In the genomic region with DNA sequence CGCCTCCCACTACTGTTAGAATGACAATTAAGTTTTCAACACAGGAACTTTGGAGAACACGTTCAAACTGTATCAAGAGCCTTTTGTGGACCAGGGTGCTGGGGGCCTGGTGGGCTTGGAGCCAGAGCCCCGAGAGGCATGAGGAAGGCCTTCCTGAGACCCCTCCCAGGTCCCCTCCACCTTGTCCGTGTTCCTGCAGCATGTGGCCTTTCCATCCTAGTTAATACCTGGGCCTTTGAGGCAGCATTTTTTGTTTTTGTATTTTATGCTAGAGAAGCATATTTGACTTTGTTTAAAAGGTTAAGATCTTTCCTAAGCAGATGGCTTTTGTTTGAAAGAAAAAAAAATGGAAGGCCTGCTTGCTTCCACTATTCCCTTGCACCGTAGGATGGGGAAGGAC, we compare ENCODE assay signal across 20 cellular contexts.
"Had no signal": no experiment of that assay in that cellular context is flagged by ENCODE, and none has a peak within 500 bp of the region (broad histone marks: within the 10 kb centered on the region; RNA-seq: fewer than 3 reads in every experiment).

No MANE protein-coding gene starts in this region.

- H3K4me1 ChIP-seq: body of pancreas had no signal

- H3K9me3 ChIP-seq: body of pancreas, heart right ventricle, mucosa of descending colon, right lobe of liver, thoracic aorta, upper lobe of right lung had no signal

- H2AFZ ChIP-seq: parathyroid adenoma had no signal

- H3K9me3 Mint-ChIP-seq: activated naive CD4-positive, alpha-beta T cell treated with anti-CD3 and anti-CD28 coated beads, Interleukin-2, amount 50 U/mL, for 72 hours; activated T-helper 2 cell treated with anti-CD3 and anti-CD28 coated beads, Interferon-gamma antibody, Interleukin-2, Interleukin-4, amounts not matched to agents 10 μg/mL and 5 μg/mL and 100 μg/mL, durations not matched to agents 14 hours and 24 hours and 36 hours; memory B cell; naive B cell had no signal

- H3K27me3 Mint-ChIP-seq: activated CD4-positive, alpha-beta T cell treated with anti-CD3 and anti-CD28 coated beads for 36 hours; memory B cell; naive B cell had no signal

- H3K4me3 ChIP-seq: body of pancreas, heart right ventricle, mucosa of descending colon, right lobe of liver, SK-N-MC, smooth muscle cell, thoracic aorta, upper lobe of right lung had no signal

- H3K27ac Mint-ChIP-seq: memory B cell had no signal

- H3K4me3 Mint-ChIP-seq: activated CD4-positive, alpha-beta T cell treated with anti-CD3 and anti-CD28 coated beads for 36 hours; memory B cell had no signal

- H3K27ac ChIP-seq: body of pancreas, heart right ventricle, parathyroid adenoma, right lobe of liver, SK-N-MC, thoracic aorta, upper lobe of right lung had no signal

- H3K4me2 ChIP-seq: smooth muscle cell had no signal

- H3K27me3 ChIP-seq: body of pancreas, heart right ventricle, right lobe of liver, upper lobe of right lung had no signal

- ATAC-seq: activated CD4-positive, alpha-beta T cell treated with anti-CD3 and anti-CD28 coated beads for 36 hours; activated naive CD4-positive, alpha-beta T cell treated with anti-CD3 and anti-CD28 coated beads, Interleukin-2, amount 50 U/mL, for 72 hours; body of pancreas; esophagus mucosa; heart right ventricle; left ventricle myocardium superior; mucosa of descending colon; right lobe of liver; upper lobe of right lung had no signal

- H3K36me3 ChIP-seq: heart right ventricle, right lobe of liver, thoracic aorta, upper lobe of right lung had no signal

- H3K36me3 Mint-ChIP-seq: activated naive CD4-positive, alpha-beta T cell treated with anti-CD3 and anti-CD28 coated beads, Interleukin-2, amount 50 U/mL, for 72 hours; memory B cell; naive B cell had no signal

- DNase-seq: activated CD4-positive, alpha-beta T cell treated with anti-CD3 and anti-CD28 coated beads for 36 hours; activated CD4-positive, alpha-beta T cell treated with anti-CD3 and anti-CD28 coated beads, Interleukin-2, amount 50 U/mL, for 48 hours; activated T-cell treated with anti-CD3 and anti-CD28 coated beads, Interleukin-2, amount 50 U/mL, for 1 hour; amniotic stem cell; body of pancreas; heart right ventricle; left ventricle myocardium superior; mucosa of descending colon; naive B cell; right lobe of liver; stimulated activated CD4-positive, alpha-beta T cell treated with anti-CD3 and anti-CD28 coated beads, Interleukin-4, amount 100 ng/mL, for 1 hour; upper lobe of right lung had no signal
